1 cellular context compared by ENCODE assay signal in genomic region chr6:13404115-13404891, GRCh38.
TF ChIP-seq lines count a peak whose summit lies in the region.

No MANE protein-coding gene starts in this region.

TF ChIP-seq in HEK293, 187 proteins besides CTCF, POLR2A, EP300 and RAD21 (continued from another document):
- TF ChIP-seq ZBTB44 (tag by site-specific recombination; IDR thresholded peaks at IDR 0.05) (peak; percentile 64), FEZF1 (tag by site-specific recombination; IDR thresholded peaks at IDR 0.05) (peak; percentile 21; the same call in 1 of the 2 replicates)
